In genomic region chr1:244861683-244862082, GRCh38 we compare ENCODE assay signal across 8 cellular contexts. TPM values are rescaled to one million over a fixed set of nuclear protein-coding genes. Genes with fewer than 3 reads are reported as not detected.
A peak's percentile ranks its signal among the peaks of the same experiment; 100 is the strongest.
DNase-seq lines count a peak whose midpoint lies in the region; ATAC-seq and TF ChIP-seq lines count a peak whose summit lies in the region.

No MANE protein-coding gene starts in this region.

- H3K4me1 ChIP-seq in BLaER1: peaks cover 70% of the 10 kb centered on the region
- H3K4me1 ChIP-seq in colonic mucosa: peaks cover 13% of the 10 kb centered on the region

- H3K27ac ChIP-seq in BLaER1: peak overlapping the region; percentile 100
- H3K27ac ChIP-seq in colonic mucosa: peak overlapping the region; percentile 100

- H3K4me1 Mint-ChIP-seq in natural killer cell: peaks cover 62 to 69% of the 10 kb centered on the region in 2 donors

- H3K4me3 ChIP-seq in BLaER1 (peak overlapping the region; percentile 94), MG63 (peak overlapping the region; percentile 84), colonic mucosa (peak overlapping the region; percentile 90)

- H3K9ac ChIP-seq in BLaER1 (peak overlapping the region; percentile 100), colonic mucosa (ENCODE audit: low read depth in 2 of 2, low read length in 2 of 2) (peak overlapping the region in 1 of 2 donors; percentile 28)

- no peaks in the 10 kb centered on the region for H3K27me3 Mint-ChIP-seq in natural killer cell (ENCODE audit: low read depth in 2 of 2)

- intact Hi-C loops in colonic mucosa (cut with DNase I): loop anchor here (10.0 kb wide), 1 partner anchor 183 kb away; no protein-coding TSS in a partner anchor
- intact Hi-C loops in natural killer cell (cut with micrococcal nuclease): loop anchor here (1.0 to 10.0 kb wide), 3 partner anchors 11 to 407 kb away; partner anchors contain the start of gene ADSS2

- peaks cover 52% of the 10 kb centered on the region for H3K36me3 ChIP-seq in BLaER1
- H3K36me3 ChIP-seq in MG63: peaks cover 68% of the 10 kb centered on the region
- peaks cover 17% of the 10 kb centered on the region for H3K36me3 ChIP-seq in colonic mucosa

- ATAC-seq in natural killer cell: peak in 1 of 3 donors; percentile 0

- no peaks in the 10 kb centered on the region for H3K9me3 Mint-ChIP-seq in natural killer cell

- peaks cover 20% of the 10 kb centered on the region for H3K36me3 Mint-ChIP-seq in natural killer cell

- peak overlapping the region; percentile 87 for H3K4me2 ChIP-seq in BLaER1

- H3K9me3 ChIP-seq in BLaER1: no peaks in the 10 kb centered on the region
- H3K9me3 ChIP-seq in MG63: no peaks in the 10 kb centered on the region
- H3K9me3 ChIP-seq in colonic mucosa: no peaks in the 10 kb centered on the region

- TF ChIP-seq CTCF in colonic mucosa (IDR thresholded peaks at IDR 0.05) (no peak), natural killer cell (IDR thresholded peaks at IDR 0.05) (no peak), GM10266 (IDR thresholded peaks at IDR 0.05; ENCODE audit: control insufficient read depth, insufficient read depth, low read depth, missing control alignments) (no peak)

- DNase-seq in MG63 (no peak), colonic mucosa (no peak), natural killer cell (no peak), GM10266 (ENCODE audit: extremely low spot score) (no peak), NCI-H146 (lab: John Stamatoyannopoulos, UW) (no peak), NCI-H82 treated with DMSO at 0.1 percent for 48 hours (lab: John Stamatoyannopoulos, UW; ENCODE audit: unreplicated experiment) (no peak), DMS53 treated with DMSO at 0.1 percent for 48 hours (lab: John Stamatoyannopoulos, UW; ENCODE audit: unreplicated experiment) (no peak)

- peak overlapping the region; percentile 98 for H3K4me3 Mint-ChIP-seq in natural killer cell

- peaks cover 62% of the 10 kb centered on the region for H4K20me1 ChIP-seq in BLaER1

- H3K27ac Mint-ChIP-seq in natural killer cell: peak overlapping the region; percentile 93 to 98

- H3K27me3 ChIP-seq in BLaER1: no peaks in the 10 kb centered on the region
- no peaks in the 10 kb centered on the region for H3K27me3 ChIP-seq in MG63
- no peaks in the 10 kb centered on the region for H3K27me3 ChIP-seq in colonic mucosa

RNA-seq across cellular contexts. Expression of gene HNRNPU, which starts 2.7 kb away (rescaled TPM):
- 173 and 393 TPM in 2 replicates for total RNA-seq in MG63 (2014; rRNA removed; shearing (Covaris generic); ENCODE audit: low replicate concordance)
- total RNA-seq in colonic mucosa (100 to 1,000 TPM; 218 to 370 TPM), natural killer cell (100 to 1,000 TPM; 467 to 603 (median 504) TPM)

RNA-seq across cellular contexts. Expression of gene COX20, which starts 26.2 kb away (rescaled TPM):
- 33.0 and 47.3 TPM in 2 replicates for total RNA-seq in MG63 (2014; rRNA removed; shearing (Covaris generic); ENCODE audit: low replicate concordance)
- total RNA-seq in colonic mucosa: 10 to 100 TPM; 26.1 to 31.5 TPM
- total RNA-seq in natural killer cell: 10 to 100 TPM; 24.3 to 25.4 (median 24.9) TPM
